Comparison of ENCODE assay signal across 1 cellular context in genomic region chr2:234679766-234680687, GRCh38.
TF ChIP-seq lines count a peak whose summit lies in the region.

No MANE protein-coding gene starts in this region.

TF ChIP-seq in SK-N-SH, 30 proteins besides CTCF, POLR2A, EP300 and RAD21 (continued from another document):
- TF ChIP-seq REST (IDR thresholded peaks at IDR 0.05; ENCODE audit: low read depth, low read length) = peak; percentile 81; the same call in 1 of the 2 replicates
- TF ChIP-seq RXRA (IDR thresholded peaks at IDR 0.05; ENCODE audit: borderline replicate concordance, low read depth) = peak; percentile 98
- peak; percentile 99 for TF ChIP-seq FOSL2 (IDR thresholded peaks at IDR 0.05; ENCODE audit: borderline replicate concordance, low read depth)
- TF ChIP-seq NFIC (IDR thresholded peaks at IDR 0.05; ENCODE audit: borderline replicate concordance) = peak; percentile 99
- peak; percentile 97 for TF ChIP-seq TEAD4 (IDR thresholded peaks at IDR 0.05; ENCODE audit: borderline replicate concordance, insufficient read depth)
- no peak for TF ChIP-seq MXI1 (IDR thresholded peaks at IDR 0.05; ENCODE audit: low read depth, low read length)
- 0 out of 2 replicates have a peak, but pooled peaks have one; percentile 54 for TF ChIP-seq YY1 (IDR thresholded peaks at IDR 0.05; ENCODE audit: low read depth)
- TF ChIP-seq GATA2 (CRISPR knock-in tag; IDR thresholded peaks at IDR 0.05) = no peak
- peak; percentile 93 for TF ChIP-seq FOXM1 (IDR thresholded peaks at IDR 0.05; ENCODE audit: low read depth)
- peak; percentile 76; the same call in 1 of the 2 replicates for TF ChIP-seq POLR2AphosphoS5 (IDR thresholded peaks at IDR 0.05; ENCODE audit: low read depth, low read length)
- peak; percentile 77 for TF ChIP-seq MEF2A (IDR thresholded peaks at IDR 0.05; ENCODE audit: borderline replicate concordance, low read depth)
- TF ChIP-seq, protein P1, sequence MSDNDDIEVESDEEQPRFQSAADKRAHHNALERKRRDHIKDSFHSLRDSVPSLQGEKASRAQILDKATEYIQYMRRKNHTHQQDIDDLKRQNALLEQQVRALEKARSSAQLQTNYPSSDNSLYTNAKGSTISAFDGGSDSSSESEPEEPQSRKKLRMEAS (IDR thresholded peaks at IDR 0.05; ENCODE audit: low read depth) = peak; percentile 92
